In genomic region chr6:90250405-90250804, GRCh38 we compare ENCODE assay signal across 1 cellular context.
TF ChIP-seq lines count a peak whose summit lies in the region.

No MANE protein-coding gene starts in this region.

TF ChIP-seq in SK-N-SH, 30 proteins besides CTCF, POLR2A, EP300 and RAD21 (continued from another document):
- TF ChIP-seq IRF3 (IDR thresholded peaks at IDR 0.05; ENCODE audit: low read depth, low read length) (no peak), ZBTB33 (IDR thresholded peaks at IDR 0.05; ENCODE audit: borderline replicate concordance, low read depth) (no peak), JUND (IDR thresholded peaks at IDR 0.05) (no peak), USF1 (IDR thresholded peaks at IDR 0.05; ENCODE audit: borderline replicate concordance, low read depth) (no peak), FOXM1 (IDR thresholded peaks at IDR 0.05; ENCODE audit: low read depth) (no peak), FOXJ3 (CRISPR knock-in tag; IDR thresholded peaks at IDR 0.05) (no peak), SMC3 (IDR thresholded peaks at IDR 0.05; ENCODE audit: low read depth, low read length) (no peak), RXRA (IDR thresholded peaks at IDR 0.05; ENCODE audit: borderline replicate concordance, low read depth) (no peak), RCOR1 (IDR thresholded peaks at IDR 0.05; ENCODE audit: low read length) (no peak), TAF1 (IDR thresholded peaks at IDR 0.05; ENCODE audit: borderline replicate concordance, low read depth, low read length) (no peak), NRF1 (IDR thresholded peaks at IDR 0.05; ENCODE audit: low read depth, low read length) (no peak)
- TF ChIP-seq, protein P1, sequence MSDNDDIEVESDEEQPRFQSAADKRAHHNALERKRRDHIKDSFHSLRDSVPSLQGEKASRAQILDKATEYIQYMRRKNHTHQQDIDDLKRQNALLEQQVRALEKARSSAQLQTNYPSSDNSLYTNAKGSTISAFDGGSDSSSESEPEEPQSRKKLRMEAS (IDR thresholded peaks at IDR 0.05; ENCODE audit: low read depth), result no peak
- TF ChIP-seq, protein P2, sequence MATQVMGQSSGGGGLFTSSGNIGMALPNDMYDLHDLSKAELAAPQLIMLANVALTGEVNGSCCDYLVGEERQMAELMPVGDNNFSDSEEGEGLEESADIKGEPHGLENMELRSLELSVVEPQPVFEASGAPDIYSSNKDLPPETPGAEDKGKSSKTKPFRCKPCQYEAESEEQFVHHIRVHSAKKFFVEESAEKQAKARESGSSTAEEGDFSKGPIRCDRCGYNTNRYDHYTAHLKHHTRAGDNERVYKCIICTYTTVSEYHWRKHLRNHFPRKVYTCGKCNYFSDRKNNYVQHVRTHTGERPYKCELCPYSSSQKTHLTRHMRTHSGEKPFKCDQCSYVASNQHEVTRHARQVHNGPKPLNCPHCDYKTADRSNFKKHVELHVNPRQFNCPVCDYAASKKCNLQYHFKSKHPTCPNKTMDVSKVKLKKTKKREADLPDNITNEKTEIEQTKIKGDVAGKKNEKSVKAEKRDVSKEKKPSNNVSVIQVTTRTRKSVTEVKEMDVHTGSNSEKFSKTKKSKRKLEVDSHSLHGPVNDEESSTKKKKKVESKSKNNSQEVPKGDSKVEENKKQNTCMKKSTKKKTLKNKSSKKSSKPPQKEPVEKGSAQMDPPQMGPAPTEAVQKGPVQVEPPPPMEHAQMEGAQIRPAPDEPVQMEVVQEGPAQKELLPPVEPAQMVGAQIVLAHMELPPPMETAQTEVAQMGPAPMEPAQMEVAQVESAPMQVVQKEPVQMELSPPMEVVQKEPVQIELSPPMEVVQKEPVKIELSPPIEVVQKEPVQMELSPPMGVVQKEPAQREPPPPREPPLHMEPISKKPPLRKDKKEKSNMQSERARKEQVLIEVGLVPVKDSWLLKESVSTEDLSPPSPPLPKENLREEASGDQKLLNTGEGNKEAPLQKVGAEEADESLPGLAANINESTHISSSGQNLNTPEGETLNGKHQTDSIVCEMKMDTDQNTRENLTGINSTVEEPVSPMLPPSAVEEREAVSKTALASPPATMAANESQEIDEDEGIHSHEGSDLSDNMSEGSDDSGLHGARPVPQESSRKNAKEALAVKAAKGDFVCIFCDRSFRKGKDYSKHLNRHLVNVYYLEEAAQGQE (IDR thresholded peaks at IDR 0.05; ENCODE audit: low read depth, low read length), result no peak
